In the genomic region with DNA sequence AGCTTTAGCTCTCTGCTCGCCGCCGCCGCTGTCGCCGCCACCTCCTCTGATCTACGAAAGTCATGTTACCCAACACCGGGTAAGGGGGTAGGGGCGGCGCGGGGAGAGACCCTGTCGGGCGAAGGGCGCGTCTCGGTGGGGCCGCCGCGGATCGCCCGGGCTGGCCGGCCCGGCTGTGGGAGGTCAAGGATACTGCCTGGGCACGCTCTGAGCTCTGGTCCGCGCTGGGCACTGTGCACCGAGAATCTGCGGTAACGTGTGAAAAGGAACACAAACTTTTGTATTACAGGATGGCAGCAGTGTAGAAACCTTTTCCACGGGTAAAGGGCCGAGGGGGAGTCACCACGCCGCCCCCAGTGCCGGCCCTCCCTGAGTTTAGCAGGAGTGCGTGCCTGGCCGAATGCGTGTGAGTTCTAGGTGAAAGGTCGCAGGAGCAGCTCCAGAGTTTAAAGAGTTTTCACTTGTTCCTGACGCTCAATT, we compare ENCODE assay signal across 8 cellular contexts. TPM values are rescaled to one million over a fixed set of nuclear protein-coding genes. Genes with fewer than 3 reads are reported as not detected.
DNase-seq lines count a peak whose midpoint lies in the region; ATAC-seq and TF ChIP-seq lines count a peak whose summit lies in the region.

Gene HSDL2, plus strand, starts transcription at position 7 of the 480 bp plus-strand sequence. Its CDS starts 56 bp downstream, at position 63.

- DNase-seq in AG10803 (ENCODE audit: low read depth) = peak; percentile 35
- peak; percentile 18 for DNase-seq in epidermal melanocyte (ENCODE audit: insufficient read length, low spot score)
- DNase-seq in transverse colon = peak; percentile 60
- no peak for DNase-seq in NCI-H524 treated with DMSO at 0.1 percent for 48 hours (lab: John Stamatoyannopoulos, UW)

- TF ChIP-seq POLR2A in transverse colon (IDR thresholded peaks at IDR 0.05) = no peak

- ATAC-seq in GM19035 (IDR thresholded peaks at IDR 0.05; ENCODE audit: unreplicated experiment) = peak; percentile 20
- ATAC-seq in HG03342 (IDR thresholded peaks at IDR 0.05; ENCODE audit: unreplicated experiment) = peak; percentile 16

- peak within 1 kb of the TSS; percentile 98 to 100 (median 98) for H3K27ac ChIP-seq in transverse colon

- H3K27me3 ChIP-seq in mucosa of stomach (ENCODE audit: control insufficient read depth, insufficient read depth, low read length) (no peaks in the 10 kb centered on the region), transverse colon (no peaks in the 10 kb centered on the region)

- H3K9me3 ChIP-seq in mucosa of stomach (ENCODE audit: control insufficient read depth, low read length) = no peaks in the 10 kb centered on the region
- H3K9me3 ChIP-seq in transverse colon = no peaks in the 10 kb centered on the region

- intact Hi-C loops in T-helper 1 cell treated with Interleukin-12 subunit alpha and Interleukin-12 subunit beta and Interleukin-4 antibody, amounts not matched to agents 30 ng/mL and 1 ng/mL, for 36 hours (cut with micrococcal nuclease) = loop anchor here (1.0 kb wide), 1 partner anchor 719 kb away; the partner anchor contains the start of gene GNG10
- intact Hi-C loops in transverse colon (cut with DNase I; ENCODE audit: low total_unique reads) = no loop called here

- 0% methylated on average over 2 to 39 of the region's 39 CpGs for WGBS in transverse colon (ENCODE audit: low coverage in 1 of 2), 2 donors

- H3K4me1 ChIP-seq in mucosa of stomach (ENCODE audit: control insufficient read depth, insufficient read depth, low read length) (peaks cover 19% of the 10 kb centered on the region), transverse colon (peaks cover 4 to 56% (median 38%) of the 10 kb centered on the region in 4 donors)

- no peak for TF ChIP-seq EP300 in transverse colon (IDR thresholded peaks at IDR 0.05; ENCODE audit: low read depth)

- peak within 1 kb of the TSS; percentile 95 for H3K9ac ChIP-seq in mucosa of stomach (ENCODE audit: low read length)

- TF ChIP-seq CTCF in AG10803 (conservative IDR thresholded peaks at IDR 0.05; ENCODE audit: low read length) = no peak
- no peak for TF ChIP-seq CTCF in transverse colon (IDR thresholded peaks at IDR 0.05)

- H3K4me3 ChIP-seq in AG10803 (ENCODE audit: low read length) = peak within 1 kb of the TSS; percentile 93
- H3K4me3 ChIP-seq in mucosa of stomach (ENCODE audit: low read length) = peak within 1 kb of the TSS; percentile 94
- H3K4me3 ChIP-seq in transverse colon = peak within 1 kb of the TSS; percentile 51 to 83 (median 72)

- in situ Hi-C loops in transverse colon (cut with MboI; ENCODE audit: low pct_ligation_motif_present in 1 of 4, low pct_unique_long_range_greater_than_20kb in 1 of 4, low sequenced_read_pairs in 3 of 4) = loop anchor here in 1 of 4 donors (25.0 kb wide), 1 partner anchor 332 kb away; the partner anchor contains the start of gene INIP

- H3K36me3 ChIP-seq in mucosa of stomach (ENCODE audit: control insufficient read depth, insufficient read depth, low read length) = no peaks in the 10 kb centered on the region
- H3K36me3 ChIP-seq in transverse colon = no peaks in the 10 kb centered on the region

RNA-seq across cellular contexts. Expression of gene HSDL2, which starts in this region (rescaled TPM):
- 22.1 and 23.7 TPM in 2 replicates for total RNA-seq in T-helper 1 cell treated with Interleukin-12 subunit alpha and Interleukin-12 subunit beta and Interleukin-4 antibody, amounts not matched to agents 30 ng/mL and 1 ng/mL, for 36 hours
- total RNA-seq in transverse colon = 10 to 100 TPM; 24.9 to 46.4 (median 28.8) TPM
